In the genomic region with DNA sequence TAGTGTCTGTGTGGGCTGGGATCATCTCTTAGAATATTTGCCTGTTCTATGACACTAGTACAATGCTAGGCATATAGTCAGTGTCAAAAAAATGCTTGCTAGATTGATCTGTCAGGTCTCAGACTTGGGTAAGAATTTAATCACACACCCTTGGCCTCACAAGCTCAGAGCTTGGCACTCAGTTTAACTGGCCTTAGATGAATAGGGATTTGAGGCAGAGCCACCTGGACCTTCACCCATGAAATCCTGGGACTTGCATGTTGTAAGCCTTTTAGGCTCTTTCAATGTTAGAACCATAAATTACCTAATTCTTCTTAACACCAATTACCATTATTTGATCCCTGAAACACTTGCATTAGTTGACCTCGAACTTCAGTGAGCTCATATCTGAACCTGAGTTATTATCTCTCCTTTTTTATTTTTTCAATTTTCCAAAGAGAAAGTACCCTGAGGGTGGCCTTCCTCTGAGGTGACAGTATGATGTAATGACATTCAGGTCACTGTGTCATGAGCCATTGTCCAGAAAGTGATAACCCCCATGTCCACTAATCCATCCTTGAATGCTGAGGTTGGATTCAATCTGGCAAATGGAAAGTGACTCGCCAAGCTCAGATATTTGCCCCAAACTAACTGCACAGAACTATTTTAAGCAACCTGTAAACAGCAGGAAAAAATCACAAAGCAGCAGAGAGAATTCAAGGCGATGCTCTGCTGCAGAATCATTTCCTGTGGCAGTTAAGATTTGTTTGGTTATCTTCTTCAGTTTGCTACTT, we compare ENCODE assay signal across 15 cellular contexts.
DNase-seq lines count a peak whose midpoint lies in the region; ATAC-seq, FAIRE-seq and TF ChIP-seq lines count a peak whose summit lies in the region.
"Had no signal": no experiment of that assay in that cellular context is flagged by ENCODE, and none has a peak within 500 bp of the region (broad histone marks: within the 10 kb centered on the region; RNA-seq: fewer than 3 reads in every experiment).

No MANE protein-coding gene starts in this region.

- H3K4me2 ChIP-seq in KMS-11, result peak overlapping the region; percentile 46

- peak overlapping the region; percentile 27 for H3K27ac ChIP-seq in KMS-11
- H3K27ac ChIP-seq in right lobe of liver, result peak overlapping the region in 1 of 3 donors; percentile 8
- peak overlapping the region; percentile 56 to 78 for H3K27ac ChIP-seq in tibial artery

- intact Hi-C loops in right lobe of liver (cut with DNase I) (no loop called here), tibial artery (cut with DNase I; ENCODE audit: low total_unique reads) (no loop called here)

- TF ChIP-seq POLR2A in right lobe of liver (IDR thresholded peaks at IDR 0.05), result no peak

- H4K20me1 ChIP-seq in KMS-11 (ENCODE audit: insufficient read depth), result no peaks in the 10 kb centered on the region

- no peak for FAIRE-seq in D721Med (lab: Jason Lieb, UNC)

- H3K4me1 ChIP-seq in KMS-11 (ENCODE audit: low read depth, poor library complexity, severe bottlenecking) (peaks cover 33% of the 10 kb centered on the region), right lobe of liver (no peaks in the 10 kb centered on the region), tibial artery (peaks cover 0 to 59% (median 20%) of the 10 kb centered on the region in 4 donors)

- peak; percentile 9 for DNase-seq in choroid plexus epithelial cell (ENCODE audit: low read depth)
- peak in 1 of 3 donors; percentile 66 for DNase-seq in right lobe of liver
- no peak for DNase-seq in tibial artery
- DNase-seq in D721Med (ENCODE audit: insufficient read length, low spot score), result no peak
- DNase-seq in NCI-H748 (lab: John Stamatoyannopoulos, UW; ENCODE audit: unreplicated experiment), result no peak
- DNase-seq: Calu3; CD4-positive, alpha-beta memory T cell; H9; KBM-7; NCI-H1417 treated with DMSO at 0.1 percent for 48 hours; NCI-H2029; NCI-H446; NCI-H69 had no signal

- H3K9me3 ChIP-seq in right lobe of liver (no peaks in the 10 kb centered on the region), tibial artery (no peaks in the 10 kb centered on the region)

- H3K36me3 ChIP-seq in KMS-11 (ENCODE audit: insufficient read depth) (no peaks in the 10 kb centered on the region), right lobe of liver (no peaks in the 10 kb centered on the region), tibial artery (no peaks in the 10 kb centered on the region)

- 10% methylated on average over 3 of the region's 3 CpGs for WGBS in right lobe of liver (ENCODE audit: insufficient coverage, low coverage, low lambda C conversion rate, missing lambda C conversion rate)

- H3K79me2 ChIP-seq in KMS-11 (ENCODE audit: insufficient read depth, low read depth), result no peaks in the 10 kb centered on the region

- H3K4me3 ChIP-seq in KMS-11 (IDR thresholded peaks at IDR 0.05; ENCODE audit: insufficient read depth, low read depth, low read length) (no peak overlapping the region), choroid plexus epithelial cell (ENCODE audit: low read depth, low read length) (no peak overlapping the region), right lobe of liver (no peak overlapping the region), tibial artery (no peak overlapping the region)

- H3K9ac ChIP-seq in KMS-11, result no peak overlapping the region

- peak overlapping the region; percentile 24; the same call in 1 of the 2 replicates for H2AFZ ChIP-seq in KMS-11 (ENCODE audit: low read depth)

- H3K27me3 ChIP-seq in KMS-11 (ENCODE audit: insufficient read depth, low read depth) (no peaks in the 10 kb centered on the region), right lobe of liver (no peaks in the 10 kb centered on the region), tibial artery (no peaks in the 10 kb centered on the region)

- TF ChIP-seq CTCF in KMS-11 (conservative IDR thresholded peaks at IDR 0.05; ENCODE audit: low read depth, low read length) (no peak), choroid plexus epithelial cell (conservative IDR thresholded peaks at IDR 0.05; ENCODE audit: low read depth, low read length) (no peak), right lobe of liver (IDR thresholded peaks at IDR 0.05) (no peak), tibial artery (IDR thresholded peaks at IDR 0.05) (no peak), D721Med (IDR thresholded peaks at IDR 0.05; ENCODE audit: insufficient read depth, missing control alignments) (no peak)

- ATAC-seq in right lobe of liver (peak; percentile 43 to 70 (median 54)), HG03565 (IDR thresholded peaks at IDR 0.05; ENCODE audit: unreplicated experiment) (no peak)
